In the genomic region with DNA sequence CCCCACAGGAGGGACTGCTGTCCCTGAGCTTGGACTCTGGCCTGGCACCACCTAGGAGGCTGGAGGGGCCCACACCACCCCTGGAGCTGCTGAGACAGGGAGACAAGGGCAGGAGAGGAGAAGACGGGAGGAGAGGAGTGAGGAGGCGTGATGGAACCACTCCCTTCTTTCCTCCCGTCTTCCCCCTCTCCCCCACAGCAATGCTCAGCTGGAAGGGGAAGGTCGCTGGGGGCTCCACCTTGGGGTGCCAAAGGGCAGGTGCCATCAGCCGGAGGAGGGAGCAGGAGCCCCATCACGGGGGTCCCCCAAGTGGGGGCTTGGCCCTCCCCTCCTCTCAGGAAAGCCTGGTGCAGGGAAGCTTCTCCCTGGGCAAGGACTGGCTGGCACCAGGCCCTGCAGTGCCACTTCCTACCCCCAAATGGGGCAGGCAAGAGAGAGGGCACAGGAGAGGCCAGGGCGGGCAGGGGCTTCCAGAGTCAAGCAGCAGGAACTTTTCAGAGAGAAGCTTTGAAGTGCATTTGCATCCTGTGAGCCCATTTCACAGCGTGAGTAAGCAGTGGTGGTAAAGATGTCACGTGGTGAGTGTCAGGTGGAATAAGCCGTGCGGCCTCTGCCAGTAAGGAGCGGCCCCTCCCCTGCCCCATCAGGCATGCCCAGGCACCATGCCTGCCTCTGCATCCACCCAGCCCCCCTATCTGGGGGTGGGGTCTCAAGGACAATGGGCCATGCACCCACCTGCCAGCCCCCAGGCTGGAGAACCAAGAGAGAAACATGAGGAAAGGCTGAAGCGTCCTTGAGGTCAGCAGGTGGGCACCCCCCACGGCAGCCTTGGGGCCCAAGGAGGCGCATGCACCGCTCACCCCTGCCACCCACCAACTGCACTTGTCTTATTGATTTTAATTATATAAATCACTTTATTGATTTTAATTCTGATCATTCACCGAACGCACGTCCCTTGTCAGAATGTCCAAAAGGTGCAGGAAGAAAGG, we compare ENCODE assay signal across 1 cellular context.
A peak's percentile ranks its signal among the peaks of the same experiment; 100 is the strongest.
TF ChIP-seq lines count a peak whose summit lies in the region.

No MANE protein-coding gene starts in this region.

TF ChIP-seq in HepG2, 621 proteins besides CTCF, POLR2A, EP300 and RAD21 (continued from another document and continues in another):
- TF ChIP-seq PRDM10 (CRISPR knock-in tag; IDR thresholded peaks at IDR 0.05; ENCODE audit: low read depth) = no peak
- no peak for TF ChIP-seq ZNF207 (IDR thresholded peaks at IDR 0.05; ENCODE audit: borderline replicate concordance)
- TF ChIP-seq TRAFD1 (CRISPR knock-in tag; IDR thresholded peaks at IDR 0.05; ENCODE audit: borderline replicate concordance) = no peak
- no peak for TF ChIP-seq CSRNP2 (CRISPR knock-in tag; conservative IDR thresholded peaks at IDR 0.05; ENCODE audit: low read depth)
- TF ChIP-seq THAP11 (CRISPR knock-in tag; IDR thresholded peaks at IDR 0.05) = no peak
- TF ChIP-seq ZSCAN9 (CRISPR knock-in tag; IDR thresholded peaks at IDR 0.05; ENCODE audit: borderline replicate concordance) = no peak
- TF ChIP-seq, protein P1, sequence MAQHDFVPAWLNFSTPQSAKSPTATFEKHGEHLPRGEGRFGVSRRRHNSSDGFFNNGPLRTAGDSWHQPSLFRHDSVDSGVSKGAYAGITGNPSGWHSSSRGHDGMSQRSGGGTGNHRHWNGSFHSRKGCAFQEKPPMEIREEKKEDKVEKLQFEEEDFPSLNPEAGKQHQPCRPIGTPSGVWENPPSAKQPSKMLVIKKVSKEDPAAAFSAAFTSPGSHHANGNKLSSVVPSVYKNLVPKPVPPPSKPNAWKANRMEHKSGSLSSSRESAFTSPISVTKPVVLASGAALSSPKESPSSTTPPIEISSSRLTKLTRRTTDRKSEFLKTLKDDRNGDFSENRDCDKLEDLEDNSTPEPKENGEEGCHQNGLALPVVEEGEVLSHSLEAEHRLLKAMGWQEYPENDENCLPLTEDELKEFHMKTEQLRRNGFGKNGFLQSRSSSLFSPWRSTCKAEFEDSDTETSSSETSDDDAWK (CRISPR knock-in tag; IDR thresholded peaks at IDR 0.05) = no peak
- TF ChIP-seq ATRX (CRISPR knock-in tag; IDR thresholded peaks at IDR 0.05; ENCODE audit: borderline replicate concordance) = no peak
- TF ChIP-seq CEBPB (IDR thresholded peaks at IDR 0.05; ENCODE audit: borderline replicate concordance, low read depth, low read length) = no peak
- TF ChIP-seq, protein P2, sequence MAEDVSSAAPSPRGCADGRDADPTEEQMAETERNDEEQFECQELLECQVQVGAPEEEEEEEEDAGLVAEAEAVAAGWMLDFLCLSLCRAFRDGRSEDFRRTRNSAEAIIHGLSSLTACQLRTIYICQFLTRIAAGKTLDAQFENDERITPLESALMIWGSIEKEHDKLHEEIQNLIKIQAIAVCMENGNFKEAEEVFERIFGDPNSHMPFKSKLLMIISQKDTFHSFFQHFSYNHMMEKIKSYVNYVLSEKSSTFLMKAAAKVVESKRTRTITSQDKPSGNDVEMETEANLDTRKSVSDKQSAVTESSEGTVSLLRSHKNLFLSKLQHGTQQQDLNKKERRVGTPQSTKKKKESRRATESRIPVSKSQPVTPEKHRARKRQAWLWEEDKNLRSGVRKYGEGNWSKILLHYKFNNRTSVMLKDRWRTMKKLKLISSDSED (CRISPR knock-in tag; IDR thresholded peaks at IDR 0.05) = no peak
- TF ChIP-seq ERF (CRISPR knock-in tag; IDR thresholded peaks at IDR 0.05) = no peak
- no peak for TF ChIP-seq ZNF780A (CRISPR knock-in tag; IDR thresholded peaks at IDR 0.05)
- no peak for TF ChIP-seq ZNF737 (CRISPR knock-in tag; IDR thresholded peaks at IDR 0.05; ENCODE audit: borderline replicate concordance)
- TF ChIP-seq GTF2F1 (IDR thresholded peaks at IDR 0.05; ENCODE audit: low read length) = no peak
- TF ChIP-seq SMAD3 (CRISPR knock-in tag; IDR thresholded peaks at IDR 0.05) = no peak
- no peak for TF ChIP-seq SRSF4 (IDR thresholded peaks at IDR 0.05; ENCODE audit: low read depth, low read length, poor library complexity, severe bottlenecking)
- TF ChIP-seq SALL1 (CRISPR knock-in tag; IDR thresholded peaks at IDR 0.05) = no peak
- TF ChIP-seq ZNF615 (CRISPR knock-in tag; IDR thresholded peaks at IDR 0.05; ENCODE audit: borderline replicate concordance) = no peak
- TF ChIP-seq, protein P3, sequence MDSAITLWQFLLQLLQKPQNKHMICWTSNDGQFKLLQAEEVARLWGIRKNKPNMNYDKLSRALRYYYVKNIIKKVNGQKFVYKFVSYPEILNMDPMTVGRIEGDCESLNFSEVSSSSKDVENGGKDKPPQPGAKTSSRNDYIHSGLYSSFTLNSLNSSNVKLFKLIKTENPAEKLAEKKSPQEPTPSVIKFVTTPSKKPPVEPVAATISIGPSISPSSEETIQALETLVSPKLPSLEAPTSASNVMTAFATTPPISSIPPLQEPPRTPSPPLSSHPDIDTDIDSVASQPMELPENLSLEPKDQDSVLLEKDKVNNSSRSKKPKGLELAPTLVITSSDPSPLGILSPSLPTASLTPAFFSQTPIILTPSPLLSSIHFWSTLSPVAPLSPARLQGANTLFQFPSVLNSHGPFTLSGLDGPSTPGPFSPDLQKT (CRISPR knock-in tag; IDR thresholded peaks at IDR 0.05; ENCODE audit: borderline replicate concordance) = no peak
- no peak for TF ChIP-seq CREB3 (CRISPR knock-in tag; IDR thresholded peaks at IDR 0.05)
- TF ChIP-seq CHD4 (IDR thresholded peaks at IDR 0.05; ENCODE audit: borderline replicate concordance, low read length) = no peak
- TF ChIP-seq PAX8 (CRISPR knock-in tag; IDR thresholded peaks at IDR 0.05; ENCODE audit: borderline replicate concordance) = no peak
- no peak for TF ChIP-seq ZNF333 (CRISPR knock-in tag; IDR thresholded peaks at IDR 0.05; ENCODE audit: borderline replicate concordance)
- no peak for TF ChIP-seq PLRG1 (conservative IDR thresholded peaks at IDR 0.05)
- 0 out of 2 replicates have a peak, but pooled peaks have one; percentile 60 for TF ChIP-seq FOXO4 (CRISPR knock-in tag; conservative IDR thresholded peaks at IDR 0.05)
- TF ChIP-seq, protein P4, sequence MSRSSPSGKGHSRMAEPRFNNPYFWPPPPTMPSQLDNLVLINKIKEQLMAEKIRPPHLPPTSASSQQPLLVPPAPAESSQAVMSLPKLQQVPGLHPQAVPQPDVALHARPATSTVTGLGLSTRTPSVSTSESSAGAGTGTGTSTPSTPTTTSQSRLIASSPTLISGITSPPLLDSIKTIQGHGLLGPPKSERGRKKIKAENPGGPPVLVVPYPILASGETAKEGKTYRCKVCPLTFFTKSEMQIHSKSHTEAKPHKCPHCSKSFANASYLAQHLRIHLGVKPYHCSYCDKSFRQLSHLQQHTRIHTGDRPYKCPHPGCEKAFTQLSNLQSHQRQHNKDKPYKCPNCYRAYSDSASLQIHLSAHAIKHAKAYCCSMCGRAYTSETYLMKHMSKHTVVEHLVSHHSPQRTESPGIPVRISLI (CRISPR knock-in tag; IDR thresholded peaks at IDR 0.05; ENCODE audit: borderline replicate concordance) = no peak
- no peak for TF ChIP-seq KLF13 (CRISPR knock-in tag; IDR thresholded peaks at IDR 0.05)
- peak; percentile 72 for TF ChIP-seq POLR2AphosphoS5 (IDR thresholded peaks at IDR 0.05; ENCODE audit: low read depth, low read length)
- TF ChIP-seq ZNF232 (CRISPR knock-in tag; IDR thresholded peaks at IDR 0.05; ENCODE audit: borderline replicate concordance) = no peak
- no peak for TF ChIP-seq FOSL2 (CRISPR knock-in tag; IDR thresholded peaks at IDR 0.05)
- no peak for TF ChIP-seq ZSCAN29 (CRISPR knock-in tag; conservative IDR thresholded peaks at IDR 0.05)
- no peak; the same call in none of the 2 replicates for TF ChIP-seq ZNF761 (CRISPR knock-in tag; conservative IDR thresholded peaks at IDR 0.05)
- no peak for TF ChIP-seq ZNF543 (CRISPR knock-in tag; IDR thresholded peaks at IDR 0.05)
- TF ChIP-seq ZNF235 (CRISPR knock-in tag; IDR thresholded peaks at IDR 0.05; ENCODE audit: borderline replicate concordance) = no peak
- TF ChIP-seq POGK (CRISPR knock-in tag; conservative IDR thresholded peaks at IDR 0.05) = no peak
- TF ChIP-seq MED13 (CRISPR knock-in tag; IDR thresholded peaks at IDR 0.05) = no peak
- TF ChIP-seq, protein P5, sequence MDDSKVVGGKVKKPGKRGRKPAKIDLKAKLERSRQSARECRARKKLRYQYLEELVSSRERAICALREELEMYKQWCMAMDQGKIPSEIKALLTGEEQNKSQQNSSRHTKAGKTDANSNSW (CRISPR knock-in tag; IDR thresholded peaks at IDR 0.05; ENCODE audit: borderline replicate concordance) = no peak
- no peak for TF ChIP-seq ZNF20 (CRISPR knock-in tag; IDR thresholded peaks at IDR 0.05)
- TF ChIP-seq FOXP1 (IDR thresholded peaks at IDR 0.05) = no peak
- TF ChIP-seq FOXP1 (CRISPR knock-in tag; IDR thresholded peaks at IDR 0.05) = no peak
- TF ChIP-seq ZNF577 (CRISPR knock-in tag; IDR thresholded peaks at IDR 0.05; ENCODE audit: borderline replicate concordance, low read depth) = no peak
- TF ChIP-seq, protein P6, sequence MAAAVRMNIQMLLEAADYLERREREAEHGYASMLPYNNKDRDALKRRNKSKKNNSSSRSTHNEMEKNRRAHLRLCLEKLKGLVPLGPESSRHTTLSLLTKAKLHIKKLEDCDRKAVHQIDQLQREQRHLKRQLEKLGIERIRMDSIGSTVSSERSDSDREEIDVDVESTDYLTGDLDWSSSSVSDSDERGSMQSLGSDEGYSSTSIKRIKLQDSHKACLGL (CRISPR knock-in tag; IDR thresholded peaks at IDR 0.05) = peak; percentile 22; the same call in 1 of the 2 replicates
